ENCODE assay signal across 1 cellular context in the genomic region with DNA sequence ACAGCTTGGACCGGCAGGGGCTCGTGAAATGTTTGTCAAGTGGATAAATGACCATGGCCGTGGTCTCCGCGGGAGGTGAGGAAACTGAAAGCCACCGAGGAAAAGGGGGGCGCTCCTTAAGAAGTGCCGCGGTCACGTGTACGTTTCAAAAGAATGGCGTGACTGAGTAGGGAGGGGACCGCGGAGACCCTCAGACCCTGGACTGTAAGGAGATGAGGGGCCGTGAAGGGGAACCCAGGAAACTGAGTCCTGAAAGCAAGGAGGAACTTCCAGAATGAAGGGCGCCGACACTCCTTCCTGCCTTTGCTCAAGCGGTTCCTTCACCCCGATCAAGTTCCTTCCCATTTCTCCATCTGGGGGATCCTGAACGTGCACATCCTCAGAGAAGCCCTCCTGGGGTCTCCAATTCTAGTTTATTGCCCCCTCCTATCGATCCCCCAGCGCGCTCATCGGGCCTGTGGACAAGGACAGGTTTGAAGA.
TF ChIP-seq lines count a peak whose summit lies in the region.

No MANE protein-coding gene starts in this region.

TF ChIP-seq in A549, 52 proteins besides CTCF, POLR2A, EP300 and RAD21:
- TF ChIP-seq, protein P1, sequence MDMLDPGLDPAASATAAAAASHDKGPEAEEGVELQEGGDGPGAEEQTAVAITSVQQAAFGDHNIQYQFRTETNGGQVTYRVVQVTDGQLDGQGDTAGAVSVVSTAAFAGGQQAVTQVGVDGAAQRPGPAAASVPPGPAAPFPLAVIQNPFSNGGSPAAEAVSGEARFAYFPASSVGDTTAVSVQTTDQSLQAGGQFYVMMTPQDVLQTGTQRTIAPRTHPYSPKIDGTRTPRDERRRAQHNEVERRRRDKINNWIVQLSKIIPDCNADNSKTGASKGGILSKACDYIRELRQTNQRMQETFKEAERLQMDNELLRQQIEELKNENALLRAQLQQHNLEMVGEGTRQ (IDR thresholded peaks at IDR 0.05) = 0 out of 2 replicates have a peak, but pooled peaks have one; percentile 41
